11 cellular contexts compared by ENCODE assay signal in the genomic region with DNA sequence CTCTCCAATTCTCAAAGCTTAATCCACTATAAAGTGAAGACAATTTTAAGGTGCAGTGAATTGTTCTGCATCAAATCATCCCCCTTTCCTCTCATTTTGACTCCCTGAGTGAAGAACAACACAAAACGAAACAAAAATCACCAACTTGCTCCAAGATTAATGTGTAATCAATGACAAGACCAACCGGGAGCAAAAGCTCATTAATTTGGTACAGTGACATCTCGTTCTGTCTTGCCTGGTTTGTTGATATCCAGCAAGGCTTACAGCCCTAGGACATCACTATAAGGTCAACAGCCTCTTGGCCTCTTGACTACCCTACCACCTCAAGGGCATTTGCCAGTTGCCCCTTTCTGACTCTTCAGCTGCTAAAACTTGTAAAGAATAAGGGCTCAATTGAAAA.
"Had no signal": no experiment of that assay in that cellular context is flagged by ENCODE, and none has a peak within 500 bp of the region (broad histone marks: within the 10 kb centered on the region; RNA-seq: fewer than 3 reads in every experiment).

No MANE protein-coding gene starts in this region.

- H3K9me3 Mint-ChIP-seq: GM23338 had no signal

- ATAC-seq: GM23338, HCT116 had no signal

- H3K4me2 ChIP-seq: GM23338 had no signal

- H3K9me3 ChIP-seq: HAP-1 had no signal

- H3K36me3 ChIP-seq: HAP-1 had no signal

- H3K27ac ChIP-seq: GM23248 had no signal

- H3K9ac ChIP-seq: GM23248 had no signal

- H3K27ac Mint-ChIP-seq: GM23338, H9, HFFc6 had no signal

- H2AFZ ChIP-seq: GM23248, GM23338 had no signal

- DNase-seq: GM23248, GOT3, H7, H9, HCEC 1CT, HFFc6 had no signal

- H3K4me3 Mint-ChIP-seq: GM23338, H9, HFFc6 had no signal

- FAIRE-seq: H1, H54 had no signal

- H3K4me1 ChIP-seq: HAP-1 had no signal

- H3K4me1 Mint-ChIP-seq: GM23338, H9 had no signal

- H3K4me3 ChIP-seq: GM23248, GM23338, HAP-1 had no signal
